In genomic region chr1:93815738-93816110, GRCh38 we compare ENCODE assay signal across 24 cellular contexts.
A peak's percentile ranks its signal among the peaks of the same experiment; 100 is the strongest.
DNase-seq lines count a peak whose midpoint lies in the region; FAIRE-seq and TF ChIP-seq lines count a peak whose summit lies in the region.
"Had no signal": no experiment of that assay in that cellular context is flagged by ENCODE, and none has a peak within 500 bp of the region (broad histone marks: within the 10 kb centered on the region; RNA-seq: fewer than 3 reads in every experiment).

No MANE protein-coding gene starts in this region.

- H4K20me1 ChIP-seq in Loucy (ENCODE audit: insufficient read depth, low read length, poor library complexity, severe bottlenecking) (no peaks in the 10 kb centered on the region), smooth muscle cell (ENCODE audit: low read depth) (no peaks in the 10 kb centered on the region)

- peaks cover 18 to 27% of the 10 kb centered on the region in 2 donors for H3K4me1 Mint-ChIP-seq in immature natural killer cell

- no peak for FAIRE-seq in bronchial epithelial cell (lab: Jason Lieb, UNC)
- FAIRE-seq: HepG2, islet of Langerhans had no signal

- H3K79me2 ChIP-seq in Loucy (ENCODE audit: insufficient read depth, low read length) (no peaks in the 10 kb centered on the region), smooth muscle cell (ENCODE audit: low read depth) (no peaks in the 10 kb centered on the region)

- H3K4me1 ChIP-seq in Loucy (ENCODE audit: insufficient read depth, low read length, poor library complexity, severe bottlenecking) (peaks cover 30% of the 10 kb centered on the region), smooth muscle cell (ENCODE audit: low read depth) (peaks cover 18% of the 10 kb centered on the region)

- H3K27ac Mint-ChIP-seq in immature natural killer cell, result peak overlapping the region in 1 of 6 donors; percentile 28
- H3K27ac Mint-ChIP-seq: HFFc6; T-helper 2 cell treated with Interferon-gamma antibody and Interleukin-4, amounts not matched to agents 5 μg/mL and 100 μg/mL, for 36 hours had no signal

- H2AFZ ChIP-seq in Loucy (ENCODE audit: low read length) (no peak overlapping the region), smooth muscle cell (ENCODE audit: low read depth) (no peak overlapping the region)

- DNase-seq in bronchial epithelial cell (ENCODE audit: low read depth), result peak; percentile 40
- DNase-seq in iris pigment epithelial cell (ENCODE audit: low read depth), result peak; percentile 67
- DNase-seq in smooth muscle cell (lab: John Stamatoyannopoulos, UW; ENCODE audit: unreplicated experiment), result no peak
- no peak for DNase-seq in DMS153 (lab: John Stamatoyannopoulos, UW)
- DNase-seq in immature natural killer cell, result no peak
- DNase-seq in NCI-H510A (lab: John Stamatoyannopoulos, UW), result no peak
- DNase-seq: activated CD4-positive, alpha-beta T cell treated with anti-CD3 and anti-CD28 coated beads, Interleukin-2, amount 50 U/mL, for 4 hours; activated CD8-positive, alpha-beta memory T cell treated with anti-CD3 and anti-CD28 coated beads, Interleukin-2, amount 50 U/mL, for 48 hours; CD8-positive, alpha-beta memory T cell; DMS53; foreskin fibroblast; HFFc6; NCI-H1105 treated with DMSO at 0.1 percent for 48 hours; NCI-H524 treated with DMSO at 0.1 percent for 48 hours; spleen; stimulated activated CD4-positive, alpha-beta T cell treated with anti-CD3 and anti-CD28 coated beads, Interleukin-4, amount 100 ng/mL, for 1 hour; stimulated activated naive CD4-positive, alpha-beta T cell had no signal

- H3K27me3 ChIP-seq in Loucy (ENCODE audit: insufficient read depth, low read length, poor library complexity, severe bottlenecking) (no peaks in the 10 kb centered on the region), bronchial epithelial cell (ENCODE audit: control insufficient read depth, insufficient read depth, low read length) (no peaks in the 10 kb centered on the region), smooth muscle cell (ENCODE audit: low read depth) (no peaks in the 10 kb centered on the region)
- H3K27me3 ChIP-seq: spleen had no signal

- H3F3A ChIP-seq in Loucy (ENCODE audit: low read depth) (peaks cover 5% of the 10 kb centered on the region; the same call in 1 of the 2 replicates), smooth muscle cell (ENCODE audit: low read depth) (peaks cover 24% of the 10 kb centered on the region)

- H3K9me3 ChIP-seq in Loucy (ENCODE audit: insufficient read depth, low read depth, low read length), result no peaks in the 10 kb centered on the region
- H3K9me3 ChIP-seq in smooth muscle cell (replicated peaks; ENCODE audit: low read depth), result no peaks in the 10 kb centered on the region
- H3K9me3 ChIP-seq: spleen, thoracic aorta had no signal

- H3K27ac ChIP-seq in smooth muscle cell (ENCODE audit: low read depth), result peak overlapping the region; percentile 93
- H3K27ac ChIP-seq: epithelial cell of prostate, thoracic aorta had no signal

- no peak overlapping the region for H3K4me3 Mint-ChIP-seq in immature natural killer cell
- H3K4me3 Mint-ChIP-seq: CD8-positive, alpha-beta memory T cell; HFFc6; T-helper 2 cell treated with Interferon-gamma antibody and Interleukin-4, amounts not matched to agents 5 μg/mL and 100 μg/mL, for 36 hours had no signal

- H3K4me3 ChIP-seq in Loucy (ENCODE audit: low read length, poor library complexity, severe bottlenecking), result no peak overlapping the region
- no peak overlapping the region for H3K4me3 ChIP-seq in bronchial epithelial cell (ENCODE audit: low read depth, low read length)
- H3K4me3 ChIP-seq in smooth muscle cell, result no peak overlapping the region
- H3K4me3 ChIP-seq: lung, spleen, thoracic aorta had no signal

- H3K36me3 ChIP-seq in Loucy (ENCODE audit: insufficient read depth, low read length) (no peaks in the 10 kb centered on the region), bronchial epithelial cell (ENCODE audit: control insufficient read depth, insufficient read depth, low read length) (no peaks in the 10 kb centered on the region), smooth muscle cell (ENCODE audit: low read depth) (no peaks in the 10 kb centered on the region)
- H3K36me3 ChIP-seq: spleen, thoracic aorta had no signal

- H3K27me3 Mint-ChIP-seq in immature natural killer cell (ENCODE audit: low read depth in 3 of 3), result peaks cover 0 to 10% (median 0%) of the 10 kb centered on the region in 3 donors

- H3K4me2 ChIP-seq in Loucy (ENCODE audit: low read depth, low read length, poor library complexity, severe bottlenecking) (peak overlapping the region; percentile 57), smooth muscle cell (peak overlapping the region; percentile 72)

- TF ChIP-seq CTCF in Loucy (conservative IDR thresholded peaks at IDR 0.05; ENCODE audit: low read length) (no peak), bronchial epithelial cell (IDR thresholded peaks at IDR 0.05; ENCODE audit: insufficient read depth, low read length, severe bottlenecking) (no peak), smooth muscle cell (IDR thresholded peaks at IDR 0.05; ENCODE audit: borderline replicate concordance, insufficient read depth, poor library complexity, severe bottlenecking) (no peak)

- H3K36me3 Mint-ChIP-seq in immature natural killer cell, result no peaks in the 10 kb centered on the region
- H3K36me3 Mint-ChIP-seq: CD8-positive, alpha-beta memory T cell had no signal

- WGBS in smooth muscle cell (ENCODE audit: low lambda C conversion rate), result 49% methylated on average over 4 of the region's 4 CpGs

- H3K9me2 ChIP-seq in Loucy (replicated peaks; ENCODE audit: low read depth, low read length), result no peaks in the 10 kb centered on the region

- no peaks in the 10 kb centered on the region for H3K9me3 Mint-ChIP-seq in immature natural killer cell
- H3K9me3 Mint-ChIP-seq: CD8-positive, alpha-beta memory T cell; HFFc6; T-helper 2 cell treated with Interferon-gamma antibody and Interleukin-4, amounts not matched to agents 5 μg/mL and 100 μg/mL, for 36 hours had no signal

- no peak overlapping the region for H3K9ac ChIP-seq in Loucy (ENCODE audit: low read depth, low read length, poor library complexity, severe bottlenecking)
- no peak overlapping the region for H3K9ac ChIP-seq in smooth muscle cell (ENCODE audit: low read depth)

Comparison
In these comparisons a context has a peak if more than half of its experiments do, and no peak if none do; other contexts are left out.
1. DNase-seq: peak in bronchial epithelial cell (single experiment) and iris pigment epithelial cell (single experiment); none in smooth muscle cell (single experiment), DMS153 (single experiment), immature natural killer cell (0 of 3) and NCI-H510A (single experiment).